Comparison of ENCODE assay signal across 28 cellular contexts in the genomic region with DNA sequence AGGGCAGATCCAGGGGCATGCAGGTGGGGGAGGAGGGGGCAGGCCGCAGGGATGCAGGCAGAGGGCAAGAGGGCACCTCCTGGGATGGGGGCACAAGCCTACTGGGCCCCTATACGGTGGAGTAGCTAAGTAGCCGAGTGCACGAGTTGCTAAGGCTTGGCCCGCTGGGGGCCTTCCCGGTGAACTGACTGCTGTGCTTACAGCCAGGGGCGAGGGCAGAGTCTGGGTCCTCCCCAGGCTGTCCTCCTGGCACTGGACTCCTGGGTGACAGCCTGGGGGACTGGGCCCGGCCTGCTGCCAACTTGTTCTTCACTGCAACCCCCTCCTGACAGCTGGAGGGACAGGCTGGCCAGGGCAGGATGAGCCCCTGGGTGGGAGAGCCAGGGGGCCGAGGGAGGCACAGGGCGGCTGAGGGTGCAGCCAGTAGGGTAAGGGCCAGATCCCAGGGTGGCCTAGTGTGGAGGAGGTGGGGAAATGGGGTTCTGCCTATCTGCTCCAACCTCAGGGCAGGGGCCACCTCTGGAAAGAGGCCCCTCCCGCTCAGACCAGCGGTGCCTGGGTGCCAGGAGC. TPM values are rescaled to one million over a fixed set of nuclear protein-coding genes. Genes with fewer than 3 reads are reported as not detected.
DNase-seq lines count a peak whose midpoint lies in the region; ATAC-seq and TF ChIP-seq lines count a peak whose summit lies in the region.
"Had no signal": no experiment of that assay in that cellular context is flagged by ENCODE, and none has a peak within 500 bp of the region (broad histone marks: within the 10 kb centered on the region; RNA-seq: fewer than 3 reads in every experiment).

No MANE protein-coding gene starts in this region.

- no peak for TF ChIP-seq CTCF in glutamatergic neuron (IDR thresholded peaks at IDR 0.05; ENCODE audit: partially characterized antibody, unreplicated experiment)
- TF ChIP-seq CTCF in upper lobe of left lung (IDR thresholded peaks at IDR 0.05): no peak

- H3K4me2 ChIP-seq in neuronal stem cell (ENCODE audit: insufficient read depth, low read length, poor library complexity, severe bottlenecking): no peak overlapping the region

- no peak overlapping the region for H4K8ac ChIP-seq in neuronal stem cell (ENCODE audit: low read depth, low read length)

- DNase-seq in activated naive CD8-positive, alpha-beta T cell treated with anti-CD3 and anti-CD28 coated beads, Interleukin-2, amount 10 ng/mL, durations not matched to agents 7 days and 5 days: peak; percentile 41
- DNase-seq in activated naive CD8-positive, alpha-beta T cell treated with anti-CD3 and anti-CD28 coated beads, Interleukin-2, amount 50 U/mL, for 24 hours: no peak
- DNase-seq in glutamatergic neuron (peak; percentile 18), neuronal stem cell (ENCODE audit: low spot score) (no peak), upper lobe of left lung (no peak), NCI-H774 (lab: John Stamatoyannopoulos, UW) (no peak), dermis blood vessel endothelial cell (no peak)
- no peak for DNase-seq in activated CD4-positive, alpha-beta T cell treated with anti-CD3 and anti-CD28 coated beads, Interleukin-2, amount 50 U/mL, for 48 hours
- DNase-seq: 8988T; activated effector memory CD4-positive, alpha-beta T cell treated with Interleukin-2 at 50 U/mL for 16 hours; activated naive CD8-positive, alpha-beta T cell treated with anti-CD3 and anti-CD28 coated beads for 36 hours; CD4-positive, alpha-beta memory T cell; hippocampal formation; IMR-90; mesenchymal stem cell; NCI-H1092 treated with DMSO at 0.1 percent for 48 hours; NCI-H187 treated with DMSO at 0.1 percent for 48 hours; NCI-H526; occipital lobe; stimulated activated CD4-positive, alpha-beta T cell treated with anti-CD3 and anti-CD28 coated beads, Interleukin-12 subunit alpha, Interleukin-12 subunit beta, amount 100 ng/mL, for 4 hours; stimulated activated CD4-positive, alpha-beta T cell treated with anti-CD3 and anti-CD28 coated beads, Interleukin-4, amount 100 ng/mL, for 24 hours; stimulated activated naive B cell treated with anti-CD40 and anti-IgM and Interleukin-4, amounts not matched to agents 10 μg/mL and 1 μg/mL and 100 μg/mL, for 72 hours had no signal

- H3K4ac ChIP-seq in neuronal stem cell (ENCODE audit: low read length): no peak overlapping the region

- H3K36me3 ChIP-seq in neuronal stem cell (replicated peaks in 1 of 2; ENCODE audit: control insufficient read depth in 2 of 2, insufficient read depth in 2 of 2, low read length in 2 of 2): no peaks in the 10 kb centered on the region
- H3K36me3 ChIP-seq in upper lobe of left lung: peaks cover 0 to 22% (median 13%) of the 10 kb centered on the region in 4 donors
- H3K36me3 ChIP-seq: thoracic aorta had no signal

- H3K4me1 ChIP-seq in neuronal stem cell (ENCODE audit: control insufficient read depth in 2 of 2, insufficient read depth in 1 of 2, low read depth in 1 of 2, low read length in 2 of 2) (peaks cover 7 to 22% of the 10 kb centered on the region in 2 donors), upper lobe of left lung (peaks cover 8 to 31% (median 21%) of the 10 kb centered on the region in 4 donors)

- peak overlapping the region; percentile 53 for H2BK5ac ChIP-seq in neuronal stem cell (ENCODE audit: low read length)

- no peak for TF ChIP-seq POLR2A in upper lobe of left lung (IDR thresholded peaks at IDR 0.05)

- no peaks in the 10 kb centered on the region for H3K9me3 ChIP-seq in neuronal stem cell (replicated peaks in 1 of 2; ENCODE audit: control insufficient read depth in 2 of 2, insufficient read depth in 1 of 2, low read depth in 1 of 2, low read length in 2 of 2)
- H3K9me3 ChIP-seq in upper lobe of left lung: no peaks in the 10 kb centered on the region
- H3K9me3 ChIP-seq: thoracic aorta had no signal

- POLR2A ChIA-PET in activated naive CD8-positive, alpha-beta T cell treated with anti-CD3 and anti-CD28 coated beads, Interleukin-2, amount 10 ng/mL, durations not matched to agents 7 days and 5 days (lab: Charles Lee): interaction anchor here (1.1 to 1.8 kb wide), 3 partner anchors 11 to 67 kb away, joined by 3 to 6 read pairs (median 4); a partner anchor contains a TSS

- no peak overlapping the region for H3K27ac Mint-ChIP-seq in activated naive CD8-positive, alpha-beta T cell treated with anti-CD3 and anti-CD28 coated beads, Interleukin-2, amount 10 ng/mL, durations not matched to agents 7 days and 5 days
- no peak overlapping the region for H3K27ac Mint-ChIP-seq in activated naive CD8-positive, alpha-beta T cell treated with anti-CD3 and anti-CD28 coated beads, Interleukin-2, amount 50 U/mL, for 24 hours
- no peak overlapping the region for H3K27ac Mint-ChIP-seq in glutamatergic neuron (ENCODE audit: unreplicated experiment)
- H3K27ac Mint-ChIP-seq: activated naive CD8-positive, alpha-beta T cell treated with anti-CD3 and anti-CD28 coated beads for 36 hours; CD4-positive, alpha-beta memory T cell; stimulated activated naive B cell treated with anti-CD40 and anti-IgM and Interleukin-4, amounts not matched to agents 10 μg/mL and 1 μg/mL and 100 μg/mL, for 72 hours had no signal

- H3K4me1 Mint-ChIP-seq in activated naive CD8-positive, alpha-beta T cell treated with anti-CD3 and anti-CD28 coated beads, Interleukin-2, amount 10 ng/mL, durations not matched to agents 7 days and 5 days: peaks cover 10% of the 10 kb centered on the region
- peaks cover 13% of the 10 kb centered on the region for H3K4me1 Mint-ChIP-seq in activated naive CD8-positive, alpha-beta T cell treated with anti-CD3 and anti-CD28 coated beads, Interleukin-2, amount 50 U/mL, for 24 hours
- no peaks in the 10 kb centered on the region for H3K4me1 Mint-ChIP-seq in glutamatergic neuron (ENCODE audit: low read depth, unreplicated experiment)

- no peak overlapping the region for H2BK120ac ChIP-seq in neuronal stem cell (ENCODE audit: low read depth, low read length)

- no peak overlapping the region for H2AFZ ChIP-seq in neuronal stem cell (ENCODE audit: low read length)

- no peaks in the 10 kb centered on the region for H3K36me3 Mint-ChIP-seq in activated naive CD8-positive, alpha-beta T cell treated with anti-CD3 and anti-CD28 coated beads, Interleukin-2, amount 10 ng/mL, durations not matched to agents 7 days and 5 days
- no peaks in the 10 kb centered on the region for H3K36me3 Mint-ChIP-seq in activated naive CD8-positive, alpha-beta T cell treated with anti-CD3 and anti-CD28 coated beads, Interleukin-2, amount 50 U/mL, for 24 hours (ENCODE audit: low read depth)
- H3K36me3 Mint-ChIP-seq in glutamatergic neuron (ENCODE audit: unreplicated experiment): no peaks in the 10 kb centered on the region
- H3K36me3 Mint-ChIP-seq: activated naive CD8-positive, alpha-beta T cell treated with anti-CD3 and anti-CD28 coated beads for 36 hours; CD4-positive, alpha-beta memory T cell; stimulated activated naive B cell treated with anti-CD40 and anti-IgM and Interleukin-4, amounts not matched to agents 10 μg/mL and 1 μg/mL and 100 μg/mL, for 72 hours had no signal

- no peak overlapping the region for H3K23ac ChIP-seq in neuronal stem cell (ENCODE audit: low read depth, low read length, poor library complexity)

- no peak overlapping the region for H4K91ac ChIP-seq in neuronal stem cell (ENCODE audit: low read depth, low read length, poor library complexity)

- H3K9ac ChIP-seq in neuronal stem cell (ENCODE audit: low read depth, low read length, poor library complexity): peak overlapping the region; percentile 84

- H3K4me3 ChIP-seq in neuronal stem cell (ENCODE audit: low read length in 2 of 2) (no peak overlapping the region), upper lobe of left lung (peak overlapping the region in 3 of 4 donors; percentile 52 to 64 (median 59))
- H3K4me3 ChIP-seq: thoracic aorta had no signal

- no peak overlapping the region for H3K4me3 Mint-ChIP-seq in activated naive CD8-positive, alpha-beta T cell treated with anti-CD3 and anti-CD28 coated beads, Interleukin-2, amount 10 ng/mL, durations not matched to agents 7 days and 5 days
- no peak overlapping the region for H3K4me3 Mint-ChIP-seq in activated naive CD8-positive, alpha-beta T cell treated with anti-CD3 and anti-CD28 coated beads, Interleukin-2, amount 50 U/mL, for 24 hours
- no peak overlapping the region for H3K4me3 Mint-ChIP-seq in glutamatergic neuron (ENCODE audit: unreplicated experiment)
- H3K4me3 Mint-ChIP-seq: activated naive CD8-positive, alpha-beta T cell treated with anti-CD3 and anti-CD28 coated beads for 36 hours; CD4-positive, alpha-beta memory T cell; stimulated activated naive B cell treated with anti-CD40 and anti-IgM and Interleukin-4, amounts not matched to agents 10 μg/mL and 1 μg/mL and 100 μg/mL, for 72 hours had no signal

- H3K27ac ChIP-seq in neuronal stem cell (replicated peaks; ENCODE audit: low read length): no peak overlapping the region
- H3K27ac ChIP-seq in upper lobe of left lung: peak overlapping the region; percentile 91 to 96 (median 92)
- H3K27ac ChIP-seq: RWPE1, thoracic aorta, VCaP had no signal

- H2AK5ac ChIP-seq in neuronal stem cell (ENCODE audit: low read depth, low read length): no peak overlapping the region

- peak overlapping the region; percentile 89 for H3K18ac ChIP-seq in neuronal stem cell (ENCODE audit: low read length)

- no CpG with 5 or more reads among the region's 12 CpGs for WGBS in neuronal stem cell (ENCODE audit: extremely low coverage in 2 of 2, insufficient read length in 2 of 2, insufficient replicate concordance in 1 of 2), 2 donors
- 39% methylated on average over 6 of the region's 12 CpGs; no CpG with 5 or more reads in 1 of the 2 donors for WGBS in upper lobe of left lung, 2 donors

- no peaks in the 10 kb centered on the region for H3K9me3 Mint-ChIP-seq in activated naive CD8-positive, alpha-beta T cell treated with anti-CD3 and anti-CD28 coated beads, Interleukin-2, amount 10 ng/mL, durations not matched to agents 7 days and 5 days
- H3K9me3 Mint-ChIP-seq in activated naive CD8-positive, alpha-beta T cell treated with anti-CD3 and anti-CD28 coated beads, Interleukin-2, amount 50 U/mL, for 24 hours: no peaks in the 10 kb centered on the region
- H3K9me3 Mint-ChIP-seq in glutamatergic neuron (ENCODE audit: unreplicated experiment): no peaks in the 10 kb centered on the region
- H3K9me3 Mint-ChIP-seq: activated naive CD8-positive, alpha-beta T cell treated with anti-CD3 and anti-CD28 coated beads for 36 hours; stimulated activated naive B cell treated with anti-CD40 and anti-IgM and Interleukin-4, amounts not matched to agents 10 μg/mL and 1 μg/mL and 100 μg/mL, for 72 hours had no signal

- ATAC-seq in activated naive CD8-positive, alpha-beta T cell treated with anti-CD3 and anti-CD28 coated beads, Interleukin-2, amount 10 ng/mL, durations not matched to agents 7 days and 5 days (ENCODE audit: low read depth): no peak
- no peak for ATAC-seq in activated naive CD8-positive, alpha-beta T cell treated with anti-CD3 and anti-CD28 coated beads, Interleukin-2, amount 50 U/mL, for 24 hours
- no peak for ATAC-seq in upper lobe of left lung (ENCODE audit: low FRiP score in 2 of 2)
- ATAC-seq: HCT116; SK-N-SH treated with all-trans-retinoic acid at 6 μM for 48 hours; stimulated activated naive B cell treated with anti-CD40 and anti-IgM and Interleukin-4, amounts not matched to agents 10 μg/mL and 1 μg/mL and 100 μg/mL, for 72 hours had no signal

- peak overlapping the region; percentile 38 for H3K14ac ChIP-seq in neuronal stem cell (ENCODE audit: low read length)

- H2BK12ac ChIP-seq in neuronal stem cell (ENCODE audit: low read length): no peak overlapping the region

- no peak for TF ChIP-seq EP300 in upper lobe of left lung (IDR thresholded peaks at IDR 0.05)

- peaks cover 34% of the 10 kb centered on the region for H3K27me3 Mint-ChIP-seq in activated naive CD8-positive, alpha-beta T cell treated with anti-CD3 and anti-CD28 coated beads, Interleukin-2, amount 10 ng/mL, durations not matched to agents 7 days and 5 days
- H3K27me3 Mint-ChIP-seq in activated naive CD8-positive, alpha-beta T cell treated with anti-CD3 and anti-CD28 coated beads, Interleukin-2, amount 50 U/mL, for 24 hours: peaks cover 33% of the 10 kb centered on the region
- H3K27me3 Mint-ChIP-seq in glutamatergic neuron (ENCODE audit: unreplicated experiment): peaks cover 3% of the 10 kb centered on the region

- no peak overlapping the region for H2BK15ac ChIP-seq in neuronal stem cell (ENCODE audit: low read length)

- H3K27me3 ChIP-seq in neuronal stem cell (ENCODE audit: control insufficient read depth in 3 of 3, insufficient read depth in 3 of 3, low read depth in 1 of 3, low read length in 3 of 3) (peaks cover 0 to 27% (median 0%) of the 10 kb centered on the region in 3 experiments), upper lobe of left lung (peaks cover 0 to 36% (median 12%) of the 10 kb centered on the region in 4 donors)

- peaks cover 3% of the 10 kb centered on the region for H3K79me1 ChIP-seq in neuronal stem cell (ENCODE audit: low read depth, low read length)

RNA-seq across cellular contexts. Expression of a gene that starts 1.7 kb away (rescaled TPM):
- 1 to 10 TPM in 1 of 2 experiments, under 1 TPM in 1; 1.00 to 1.1 TPM for total RNA-seq in activated naive CD8-positive, alpha-beta T cell treated with anti-CD3 and anti-CD28 coated beads, Interleukin-2, amount 10 ng/mL, durations not matched to agents 7 days and 5 days
- total RNA-seq in glutamatergic neuron (ENCODE audit: unreplicated experiment) (8.1 TPM), upper lobe of left lung (100 to 1,000 TPM in 5 of 6 donors, 10 to 100 TPM in 1; 77.9 to 321 (median 165) TPM), dermis blood vessel endothelial cell (571 and 768 TPM in 2 replicates)
- 33.1 TPM for polyA plus RNA-seq in neuronal stem cell (2013, experiment 1 of 2)
- polyA plus RNA-seq in neuronal stem cell (2013, experiment 2 of 2): 32.0 TPM
- total RNA-seq: CD4-positive, alpha-beta memory T cell had no signal

RNA-seq across cellular contexts. Expression of a gene that starts 26.2 kb away (rescaled TPM):
- 10 to 100 TPM; 21.6 to 24.8 TPM for total RNA-seq in activated naive CD8-positive, alpha-beta T cell treated with anti-CD3 and anti-CD28 coated beads, Interleukin-2, amount 10 ng/mL, durations not matched to agents 7 days and 5 days
- total RNA-seq in glutamatergic neuron (ENCODE audit: unreplicated experiment): 72.8 TPM
- polyA plus RNA-seq in neuronal stem cell (2013, experiment 1 of 2): 3.7 TPM
- polyA plus RNA-seq in neuronal stem cell (2013, experiment 2 of 2): 3.5 TPM
- 100 to 1,000 TPM in 5 of 6 donors, 10 to 100 TPM in 1; 70.2 to 242 (median 140) TPM for total RNA-seq in upper lobe of left lung
- 46.1 and 62.6 TPM in 2 replicates for total RNA-seq in dermis blood vessel endothelial cell

RNA-seq across cellular contexts. Expression of a gene that starts 51.3 kb away (rescaled TPM):
- under 1 TPM in 1 of 2 experiments, not detected in 1; 0.11 TPM for total RNA-seq in activated naive CD8-positive, alpha-beta T cell treated with anti-CD3 and anti-CD28 coated beads, Interleukin-2, amount 10 ng/mL, durations not matched to agents 7 days and 5 days
- 71.3 TPM for total RNA-seq in glutamatergic neuron (ENCODE audit: unreplicated experiment)
- polyA plus RNA-seq in neuronal stem cell (2013, experiment 1 of 2): 40.0 TPM
- 39.1 TPM for polyA plus RNA-seq in neuronal stem cell (2013, experiment 2 of 2)
- total RNA-seq in upper lobe of left lung: 10 to 100 TPM in 5 of 6 donors, 1 to 10 TPM in 1; 9.7 to 24.1 (median 17.0) TPM
- 172 and 238 TPM in 2 replicates for total RNA-seq in dermis blood vessel endothelial cell
- total RNA-seq: CD4-positive, alpha-beta memory T cell; myocyte had no signal
- polyA plus RNA-seq: CD4-positive, alpha-beta memory T cell had no signal

Comparison
In these comparisons a context has a peak if more than half of its experiments do, and no peak if none do; other contexts are left out.
1. DNase-seq: peak in activated naive CD8-positive, alpha-beta T cell treated with anti-CD3 and anti-CD28 coated beads, Interleukin-2, amount 10 ng/mL, durations not matched to agents 7 days and 5 days (single experiment) and glutamatergic neuron (single experiment); none in activated naive CD8-positive, alpha-beta T cell treated with anti-CD3 and anti-CD28 coated beads, Interleukin-2, amount 50 U/mL, for 24 hours (single experiment), neuronal stem cell (single experiment), upper lobe of left lung (0 of 2), NCI-H774 (single experiment), dermis blood vessel endothelial cell (single experiment) and activated CD4-positive, alpha-beta T cell treated with anti-CD3 and anti-CD28 coated beads, Interleukin-2, amount 50 U/mL, for 48 hours (0 of 2).
2. H3K4me3 ChIP-seq: peak in upper lobe of left lung (3 of 4); none in neuronal stem cell (0 of 2).
3. RNA of a gene that starts 51.3 kb away (total RNA-seq): 172 to 238 TPM in dermis blood vessel endothelial cell, 71.3 TPM in glutamatergic neuron (single experiment) and 9.7 to 24.1 TPM in upper lobe of left lung; 0.11 TPM in activated naive CD8-positive, alpha-beta T cell treated with anti-CD3 and anti-CD28 coated beads, Interleukin-2, amount 10 ng/mL, durations not matched to agents 7 days and 5 days; every median in the first group is over 4 times any median in the second.